Comparison of ENCODE assay signal across 15 cellular contexts in the genomic region with DNA sequence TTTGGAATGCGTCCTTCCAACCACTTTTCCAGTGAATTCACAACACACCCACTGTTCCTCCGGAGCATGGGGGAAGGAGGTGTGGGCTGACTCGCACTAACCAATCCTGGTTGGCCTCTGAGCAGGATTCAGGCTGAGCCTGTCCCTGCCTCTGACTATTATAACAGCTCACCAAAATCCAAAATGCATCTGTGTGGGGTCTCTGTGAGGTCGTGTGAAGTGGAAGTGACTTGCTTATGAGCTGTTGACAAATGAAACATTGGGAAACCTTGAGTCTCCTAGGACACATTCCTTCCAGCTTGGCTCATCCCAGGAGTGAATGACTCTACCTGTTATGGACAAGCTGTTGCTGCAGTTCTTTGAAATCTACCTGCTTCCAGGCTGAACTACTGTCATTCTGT. TPM values are rescaled to one million over a fixed set of nuclear protein-coding genes. Genes with fewer than 3 reads are reported as not detected.
A peak's percentile ranks its signal among the peaks of the same experiment; 100 is the strongest.
DNase-seq lines count a peak whose midpoint lies in the region; ATAC-seq and TF ChIP-seq lines count a peak whose summit lies in the region.
"Had no signal": no experiment of that assay in that cellular context is flagged by ENCODE, and none has a peak within 500 bp of the region (broad histone marks: within the 10 kb centered on the region; RNA-seq: fewer than 3 reads in every experiment).

No MANE protein-coding gene starts in this region.

- ATAC-seq in HG03095 (IDR thresholded peaks at IDR 0.05; ENCODE audit: unreplicated experiment): no peak

- peaks cover 46% of the 10 kb centered on the region for H3K4me1 ChIP-seq in mammary epithelial cell (ENCODE audit: insufficient read depth, low read length)
- H3K4me1 ChIP-seq in Peyer's patch: peaks cover 0 to 16% (median 0%) of the 10 kb centered on the region in 4 donors

- WGBS in mammary epithelial cell (ENCODE audit: low coverage, missing lambda C conversion rate): 5% methylated on average over 4 of the region's 4 CpGs

- H3K4me2 ChIP-seq in mammary epithelial cell (ENCODE audit: insufficient read depth, low read depth, low read length): peak overlapping the region; percentile 87

- H2AFZ ChIP-seq in mammary epithelial cell (ENCODE audit: low read depth, low read length): peak overlapping the region; percentile 82

- H4K20me1 ChIP-seq in mammary epithelial cell (ENCODE audit: insufficient read depth, low read length): no peaks in the 10 kb centered on the region

- intact Hi-C loops in mammary epithelial cell (cut with micrococcal nuclease): loop anchor here (1.0 to 2.0 kb wide), 2 partner anchors 27 to 33 kb away; no protein-coding TSS in a partner anchor

- H3K9ac ChIP-seq in mammary epithelial cell (ENCODE audit: insufficient read depth, low read length): no peak overlapping the region

- H3K79me2 ChIP-seq in mammary epithelial cell (ENCODE audit: insufficient read depth, low read length): no peaks in the 10 kb centered on the region

- in situ Hi-C loops in mammary epithelial cell (cut with MboI; ENCODE audit: low sequenced_read_pairs in 2 of 2): no loop called here

- H3K36me3 ChIP-seq in mammary epithelial cell (ENCODE audit: insufficient read depth, low read length) (no peaks in the 10 kb centered on the region), Peyer's patch (no peaks in the 10 kb centered on the region)
- H3K36me3 ChIP-seq: pancreas, tibial artery had no signal

- H3K9me3 ChIP-seq in mammary epithelial cell (replicated peaks; ENCODE audit: insufficient read depth, low read length) (no peaks in the 10 kb centered on the region), Peyer's patch (no peaks in the 10 kb centered on the region)
- H3K9me3 ChIP-seq: pancreas, tibial artery had no signal

- H3K27me3 ChIP-seq in mammary epithelial cell (ENCODE audit: insufficient read depth, low read length) (no peaks in the 10 kb centered on the region), Peyer's patch (no peaks in the 10 kb centered on the region)

- no peak for TF ChIP-seq POLR2A in Peyer's patch (IDR thresholded peaks at IDR 0.05)

- H3K27ac ChIP-seq in mammary epithelial cell (ENCODE audit: insufficient read depth, low read depth, low read length): peak overlapping the region; percentile 62
- no peak overlapping the region for H3K27ac ChIP-seq in Peyer's patch
- H3K27ac ChIP-seq: pancreas, tibial artery had no signal

- DNase-seq in A172 (ENCODE audit: low spot score) (peak; percentile 41), LHCN-M2 (ENCODE audit: low read depth) (peak; percentile 22), mammary epithelial cell (peak; percentile 92), kidney tubule cell (ENCODE audit: low spot score) (peak; percentile 92), Peyer's patch (no peak), NCI-H1417 treated with DMSO at 0.1 percent for 48 hours (lab: John Stamatoyannopoulos, UW) (no peak)
- DNase-seq in activated CD4-positive, CD25-positive, alpha-beta regulatory T cell treated with anti-CD3 and anti-CD28 coated beads, Interleukin-2, amount 50 U/mL, for 72 hours: no peak
- DNase-seq: activated naive CD4-positive, alpha-beta T cell treated with anti-CD3 and anti-CD28 coated beads, Interleukin-2, amount 10 ng/mL, durations not matched to agents 7 days and 5 days; Calu3; HFFc6; NCI-H510A treated with DMSO at 0.1 percent for 48 hours; pancreas; SHP77; tibial artery had no signal

- dilution Hi-C loops in mammary epithelial cell (cut with HindIII; ENCODE audit: low sequenced_read_pairs): loop anchor here (5.0 kb wide), 1 partner anchor 98 kb away; no protein-coding TSS in a partner anchor

- H3K4me3 ChIP-seq in mammary epithelial cell (replicated peaks in 1 of 3; ENCODE audit: insufficient read depth in 1 of 3, low read depth in 2 of 3, low read length in 3 of 3) (peak overlapping the region in 1 of 3 experiments; percentile 33), Peyer's patch (no peak overlapping the region)
- H3K4me3 ChIP-seq: pancreas, tibial artery had no signal

- no TSS peak for BruUV-seq in mammary epithelial cell (replicated peaks; lab: Mats Ljungman, UMichigan)

- TF ChIP-seq CTCF in mammary epithelial cell (conservative IDR thresholded peaks at IDR 0.05 in 1 of 2, IDR thresholded peaks at IDR 0.05 in 1 of 2; ENCODE audit: extremely low read depth in 1 of 2, insufficient read depth in 1 of 2, low read depth in 1 of 2, low read length in 2 of 2): no peak
- no peak for TF ChIP-seq CTCF in Peyer's patch (IDR thresholded peaks at IDR 0.05)

- CTCF ChIA-PET in mammary epithelial cell (lab: Charles Lee; ENCODE audit: low non-redundant PET): no interaction called here

RNA-seq across cellular contexts. Expression of gene CIDEA, which starts 1.5 kb away (rescaled TPM):
- not detected in 2 replicates for total RNA-seq in A172 (2014; rRNA removed; shearing (Covaris generic))
- not detected in 2 replicates for total RNA-seq in LHCN-M2 (2014; rRNA removed)
- polyA plus RNA-seq in LHCN-M2 (2012): not detected
- 1 to 10 TPM in 1 of 2 donors, under 1 TPM in 1; 0.94 to 1.3 TPM for total RNA-seq in mammary epithelial cell
- 4.9 TPM for polyA plus RNA-seq in mammary epithelial cell
- polyA minus RNA-seq in mammary epithelial cell: 15.5 TPM
- not detected for total RNA-seq in Peyer's patch
- total RNA-seq: Calu3, HFFc6 had no signal

RNA-seq across cellular contexts. Expression of gene TUBB6, which starts 52.4 kb away (rescaled TPM):
- total RNA-seq in A172 (2014; rRNA removed; shearing (Covaris generic)): 464 and 479 TPM in 2 replicates
- total RNA-seq in LHCN-M2 (2014; rRNA removed): 726 and 794 TPM in 2 replicates
- 1,348 TPM for polyA plus RNA-seq in LHCN-M2 (2012)
- total RNA-seq in mammary epithelial cell: 1,000 to 10,000 TPM in 1 of 2 donors, 100 to 1,000 TPM in 1; 522 to 1,295 TPM
- 1,680 TPM for polyA plus RNA-seq in mammary epithelial cell
- polyA minus RNA-seq in mammary epithelial cell: 684 TPM
- 100 to 1,000 TPM in 1 of 4 donors, 10 to 100 TPM in 3; 20.7 to 111 (median 50.5) TPM for total RNA-seq in Peyer's patch

Comparison
In these comparisons a context has a peak if more than half of its experiments do, and no peak if none do; other contexts are left out.
1. DNase-seq: peak in A172 (single experiment), LHCN-M2 (single experiment), mammary epithelial cell (single experiment) and kidney tubule cell (single experiment); none in activated CD4-positive, CD25-positive, alpha-beta regulatory T cell treated with anti-CD3 and anti-CD28 coated beads, Interleukin-2, amount 50 U/mL, for 72 hours (single experiment), Peyer's patch (0 of 3) and NCI-H1417 treated with DMSO at 0.1 percent for 48 hours (single experiment).